Comparison of ENCODE assay signal across 8 cellular contexts in genomic region chr11:62709262-62710000, GRCh38. TPM values are rescaled to one million over a fixed set of nuclear protein-coding genes. Genes with fewer than 3 reads are reported as not detected.
DNase-seq lines count a peak whose midpoint lies in the region; ATAC-seq and TF ChIP-seq lines count a peak whose summit lies in the region.

No MANE protein-coding gene starts in this region.

- POLR2A ChIA-PET in HEK293T (lab: Yijun Ruan, JAX) = interaction anchor here (0.6 to 6.6 kb wide), 8 partner anchors 16 to 136 kb away, joined by 3 to 65 read pairs (median 4); partner anchors contain the start of genes B3GAT3, EEF1G, HNRNPUL2 and TTC9C

- H3K4me1 Mint-ChIP-seq in T-helper 1 cell treated with Interleukin-12 subunit alpha and Interleukin-12 subunit beta and Interleukin-4 antibody, amounts not matched to agents 30 μg/mL and 1 μg/mL, for 36 hours (ENCODE audit: low read depth) = peaks cover 67% of the 10 kb centered on the region

- CTCF ChIA-PET in HEK293T (lab: Yijun Ruan, JAX) = no interaction called here

- H3K27me3 ChIP-seq in right atrium auricular region = no peaks in the 10 kb centered on the region
- H3K27me3 ChIP-seq in psoas muscle (ENCODE audit: insufficient read depth in 3 of 3, low read length in 2 of 3) = no peaks in the 10 kb centered on the region

- DNase-seq in GDM1 (lab: John Stamatoyannopoulos, UW) (peak; percentile 95), HEK293T (ENCODE audit: extremely low spot score) (peak; percentile 59), NCI-H128 (lab: John Stamatoyannopoulos, UW; ENCODE audit: unreplicated experiment) (peak; percentile 98), right atrium auricular region (ENCODE audit: low spot score) (peak; percentile 99), psoas muscle (peak; percentile 97 to 99)

- peak overlapping the region; percentile 99 for H3K27ac ChIP-seq in angular gyrus (ENCODE audit: low read depth, low read length)
- peak overlapping the region; percentile 93 to 98 for H3K27ac ChIP-seq in right atrium auricular region
- peak overlapping the region; percentile 99 for H3K27ac ChIP-seq in psoas muscle
- peak overlapping the region; percentile 89 for H3K27ac ChIP-seq in urinary bladder (ENCODE audit: low read depth)

- peaks cover 29% of the 10 kb centered on the region for H3K36me3 ChIP-seq in right atrium auricular region
- H3K36me3 ChIP-seq in psoas muscle (ENCODE audit: insufficient read depth in 1 of 2, low read depth in 1 of 2) = peaks cover 0 to 46% of the 10 kb centered on the region in 2 donors
- H3K36me3 ChIP-seq in urinary bladder (ENCODE audit: insufficient read depth) = no peaks in the 10 kb centered on the region

- peaks cover 0 to 62% of the 10 kb centered on the region in 2 donors for H3K4me1 ChIP-seq in right atrium auricular region
- peaks cover 57% of the 10 kb centered on the region for H3K4me1 ChIP-seq in psoas muscle
- no peaks in the 10 kb centered on the region for H3K4me1 ChIP-seq in urinary bladder (ENCODE audit: insufficient read depth)

- TF ChIP-seq CTCF in right atrium auricular region (IDR thresholded peaks at IDR 0.05) = peak in 1 of 2 donors; percentile 30
- no peak for TF ChIP-seq CTCF in psoas muscle (IDR thresholded peaks at IDR 0.05)

- ATAC-seq in psoas muscle = peak; percentile 84 to 88 (median 86)

- H3K9me3 Mint-ChIP-seq in T-helper 1 cell treated with Interleukin-12 subunit alpha and Interleukin-12 subunit beta and Interleukin-4 antibody, amounts not matched to agents 30 μg/mL and 1 μg/mL, for 36 hours = no peaks in the 10 kb centered on the region

- H3K4me3 Mint-ChIP-seq in T-helper 1 cell treated with Interleukin-12 subunit alpha and Interleukin-12 subunit beta and Interleukin-4 antibody, amounts not matched to agents 30 μg/mL and 1 μg/mL, for 36 hours = peak overlapping the region; percentile 94

- peaks cover 33% of the 10 kb centered on the region for H3K36me3 Mint-ChIP-seq in T-helper 1 cell treated with Interleukin-12 subunit alpha and Interleukin-12 subunit beta and Interleukin-4 antibody, amounts not matched to agents 30 μg/mL and 1 μg/mL, for 36 hours (ENCODE audit: low read depth)

- WGBS in psoas muscle, 3 donors = 0% methylated on average over 47 of the region's 47 CpGs
- 1% methylated on average over 47 of the region's 47 CpGs for WGBS in urinary bladder

- intact Hi-C loops in psoas muscle (cut with DNase I) = no loop called here

- H3K27ac Mint-ChIP-seq in T-helper 1 cell treated with Interleukin-12 subunit alpha and Interleukin-12 subunit beta and Interleukin-4 antibody, amounts not matched to agents 30 μg/mL and 1 μg/mL, for 36 hours = peak overlapping the region; percentile 98

- no peaks in the 10 kb centered on the region for H3K27me3 Mint-ChIP-seq in T-helper 1 cell treated with Interleukin-12 subunit alpha and Interleukin-12 subunit beta and Interleukin-4 antibody, amounts not matched to agents 30 μg/mL and 1 μg/mL, for 36 hours (ENCODE audit: low read depth)

- peak overlapping the region; percentile 57 to 61 for H3K4me3 ChIP-seq in right atrium auricular region
- H3K4me3 ChIP-seq in psoas muscle = peak overlapping the region; percentile 92
- peak overlapping the region; percentile 40 for H3K4me3 ChIP-seq in urinary bladder (ENCODE audit: low read depth, low read length)

- H3K9me3 ChIP-seq in right atrium auricular region (no peaks in the 10 kb centered on the region), psoas muscle (no peaks in the 10 kb centered on the region)

TF ChIP-seq in HEK293T, 16 proteins besides CTCF, POLR2A, EP300 and RAD21:
- TF ChIP-seq SUZ12 (IDR thresholded peaks at IDR 0.05) (no peak), LEF1 (IDR thresholded peaks at IDR 0.05; ENCODE audit: borderline replicate concordance) (no peak), FOXK2 (IDR thresholded peaks at IDR 0.05) (no peak), BHLHE40 (IDR thresholded peaks at IDR 0.05; ENCODE audit: borderline replicate concordance) (no peak), NFRKB (IDR thresholded peaks at IDR 0.05) (no peak), ZNF384 (IDR thresholded peaks at IDR 0.05) (no peak), ELF4 (IDR thresholded peaks at IDR 0.05) (no peak), FOXA1 (IDR thresholded peaks at IDR 0.05) (no peak), CTBP1 (IDR thresholded peaks at IDR 0.05; ENCODE audit: borderline replicate concordance) (no peak), L3MBTL2 (conservative IDR thresholded peaks at IDR 0.05) (no peak), ARNT (IDR thresholded peaks at IDR 0.05) (no peak), FOXM1 (IDR thresholded peaks at IDR 0.05; ENCODE audit: borderline replicate concordance) (no peak), TARDBP (IDR thresholded peaks at IDR 0.05) (no peak), HDGF (IDR thresholded peaks at IDR 0.05; ENCODE audit: borderline replicate concordance) (no peak)
- TF ChIP-seq, protein P1, sequence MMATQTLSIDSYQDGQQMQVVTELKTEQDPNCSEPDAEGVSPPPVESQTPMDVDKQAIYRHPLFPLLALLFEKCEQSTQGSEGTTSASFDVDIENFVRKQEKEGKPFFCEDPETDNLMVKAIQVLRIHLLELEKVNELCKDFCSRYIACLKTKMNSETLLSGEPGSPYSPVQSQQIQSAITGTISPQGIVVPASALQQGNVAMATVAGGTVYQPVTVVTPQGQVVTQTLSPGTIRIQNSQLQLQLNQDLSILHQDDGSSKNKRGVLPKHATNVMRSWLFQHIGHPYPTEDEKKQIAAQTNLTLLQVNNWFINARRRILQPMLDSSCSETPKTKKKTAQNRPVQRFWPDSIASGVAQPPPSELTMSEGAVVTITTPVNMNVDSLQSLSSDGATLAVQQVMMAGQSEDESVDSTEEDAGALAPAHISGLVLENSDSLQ (IDR thresholded peaks at IDR 0.05) = no peak

RNA-seq across cellular contexts. Expression of gene GNG3, which starts 2.0 kb away (rescaled TPM):
- not detected for total RNA-seq in right atrium auricular region
- not detected for total RNA-seq in psoas muscle
- polyA plus RNA-seq in psoas muscle = under 1 TPM in 2 of 3 donors, not detected in 1; 0.10 to 0.39 TPM
- total RNA-seq in urinary bladder = 0.37 TPM
- polyA plus RNA-seq in urinary bladder = 0.96 TPM

RNA-seq across cellular contexts. Expression of gene BSCL2, which starts 2.2 kb away (rescaled TPM):
- 10 to 100 TPM; 18.6 to 23.0 TPM for total RNA-seq in right atrium auricular region
- 10 to 100 TPM; 17.0 to 45.4 (median 29.0) TPM for total RNA-seq in psoas muscle
- 100 to 1,000 TPM in 1 of 3 donors, 10 to 100 TPM in 2; 61.5 to 174 (median 63.5) TPM for polyA plus RNA-seq in psoas muscle
- 25.6 TPM for total RNA-seq in urinary bladder
- 52.6 TPM for polyA plus RNA-seq in urinary bladder

RNA-seq across cellular contexts. Expression of gene HNRNPUL2, which starts 17.8 kb away (rescaled TPM):
- 10 to 100 TPM; 12.2 to 15.6 TPM for total RNA-seq in right atrium auricular region
- total RNA-seq in psoas muscle = 10 to 100 TPM; 27.2 to 39.7 (median 31.4) TPM
- polyA plus RNA-seq in psoas muscle = 10 to 100 TPM; 23.8 to 35.1 (median 25.0) TPM
- total RNA-seq in urinary bladder = 25.9 TPM
- 50.4 TPM for polyA plus RNA-seq in urinary bladder

RNA-seq across cellular contexts. Expression of gene TTC9C, which starts 18.9 kb away (rescaled TPM):
- 10 to 100 TPM in 1 of 2 donors, 1 to 10 TPM in 1; 9.6 to 11.4 TPM for total RNA-seq in right atrium auricular region
- total RNA-seq in psoas muscle = 10 to 100 TPM; 14.8 to 19.6 (median 16.4) TPM
- 10 to 100 TPM; 20.2 to 30.4 (median 28.2) TPM for polyA plus RNA-seq in psoas muscle
- total RNA-seq in urinary bladder = 35.6 TPM
- polyA plus RNA-seq in urinary bladder = 27.3 TPM

RNA-seq across cellular contexts. Expression of gene LRRN4CL, which starts 20.1 kb away (rescaled TPM):
- total RNA-seq in right atrium auricular region = 1 to 10 TPM; 1.5 to 3.0 TPM
- total RNA-seq in psoas muscle = 1 to 10 TPM; 2.4 to 4.8 (median 3.8) TPM
- 1 to 10 TPM; 1.8 to 3.7 (median 2.8) TPM for polyA plus RNA-seq in psoas muscle
- 10.9 TPM for total RNA-seq in urinary bladder
- polyA plus RNA-seq in urinary bladder = 16.7 TPM

Comparison
In these comparisons a context has a peak if more than half of its experiments do, and no peak if none do; other contexts are left out.
1. Peak in every context shown above with its lines: DNase-seq, ATAC-seq, H3K4me3 ChIP-seq and H3K27ac ChIP-seq.
2. H3K4me3 ChIP-seq: peak in every context shown above with its lines; median percentile 92 in psoas muscle; 59 in right atrium auricular region; 40 in urinary bladder.